Comparison of ENCODE assay signal across 7 cellular contexts in the genomic region with DNA sequence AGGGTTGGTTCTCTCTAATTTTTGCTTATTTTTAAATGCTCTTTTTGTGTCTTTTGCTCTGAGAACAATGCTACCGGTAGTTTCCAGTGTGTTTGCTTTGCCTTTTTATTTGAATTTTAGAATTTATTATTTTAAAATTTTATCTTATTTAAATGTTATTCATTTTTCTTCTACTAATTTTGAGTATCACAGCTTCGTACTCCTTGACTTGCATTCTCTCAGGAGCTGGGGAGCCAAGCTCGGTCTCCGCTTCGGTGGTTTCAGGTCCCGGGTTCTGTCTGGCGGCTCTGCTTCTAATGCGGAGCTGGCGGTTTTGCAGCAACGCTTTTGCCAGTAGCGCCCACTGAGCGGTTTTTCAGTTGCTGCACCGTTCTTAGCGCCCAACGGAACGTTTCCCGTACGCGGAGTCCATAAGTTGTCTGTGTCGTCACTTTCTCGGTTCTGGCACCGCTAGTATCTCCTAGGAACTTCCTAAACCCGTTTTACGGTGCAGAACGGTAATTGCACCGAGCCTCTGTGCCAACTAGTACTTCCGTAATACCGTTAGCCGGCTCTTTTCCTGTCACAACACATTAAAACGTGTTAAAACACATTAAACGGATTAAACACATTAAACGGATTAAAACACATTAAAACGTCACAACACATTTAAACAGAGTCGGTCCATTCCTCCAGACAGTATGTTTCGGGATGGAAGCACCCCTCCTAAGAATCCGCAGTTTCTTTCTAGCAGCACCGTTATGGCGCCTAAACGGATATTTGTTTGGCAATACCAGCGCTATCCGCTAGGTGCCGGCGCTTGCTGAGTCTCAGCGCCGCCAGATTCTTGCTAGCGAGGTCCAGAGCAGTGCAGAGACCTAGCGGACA.
A peak's percentile ranks its signal among the peaks of the same experiment; 100 is the strongest.
DNase-seq lines count a peak whose midpoint lies in the region; ATAC-seq lines count a peak whose summit lies in the region.

No MANE protein-coding gene starts in this region.

- ATAC-seq in GM18502 (IDR thresholded peaks at IDR 0.05; ENCODE audit: poor library complexity, unreplicated experiment) (peak; percentile 54), HG02884 (IDR thresholded peaks at IDR 0.05; ENCODE audit: unreplicated experiment) (peak; percentile 49)

- peak overlapping the region in 1 of 2 donors; percentile 44 for H3K4me3 ChIP-seq in muscle layer of colon (ENCODE audit: low read depth in 1 of 2, low read length in 2 of 2)

- H3K36me3 ChIP-seq in muscle layer of colon (ENCODE audit: insufficient read depth, low read length), result no peaks in the 10 kb centered on the region

- peak overlapping the region; percentile 19 for H3K27ac ChIP-seq in muscle layer of colon (ENCODE audit: low read depth, low read length)

- peaks cover 60 to 89% of the 10 kb centered on the region in 2 donors for H3K27me3 ChIP-seq in muscle layer of colon (ENCODE audit: control insufficient read depth in 1 of 2, insufficient read depth in 2 of 2, low read length in 2 of 2)

- peaks cover 13% of the 10 kb centered on the region for H3K4me1 ChIP-seq in muscle layer of colon (ENCODE audit: insufficient read depth, low read length)

- no peak overlapping the region for H3K9ac ChIP-seq in muscle layer of colon (ENCODE audit: low read length)

- DNase-seq in NCI-H774 (lab: John Stamatoyannopoulos, UW) (peak; percentile 74), epidermal melanocyte (ENCODE audit: insufficient read length, low spot score) (peak; percentile 26)
- DNase-seq in activated CD8-positive, alpha-beta memory T cell treated with anti-CD3 and anti-CD28 coated beads for 48 hours (ENCODE audit: low read depth in 2 of 3, low spot score in 2 of 3), result peak; percentile 63 to 75 (median 66)
- DNase-seq in stimulated activated CD8-positive, alpha-beta memory T cell treated with anti-CD3 and anti-CD28 coated beads, Interleukin-4, amount 100 ng/mL, for 48 hours, result peak; percentile 93

- peaks cover 5% of the 10 kb centered on the region for H3K9me3 ChIP-seq in muscle layer of colon (ENCODE audit: low read length)

Comparison
In these comparisons a context has a peak if more than half of its experiments do, and no peak if none do; other contexts are left out.
1. DNase-seq: peak in every context shown above with its lines; median percentile 93 in stimulated activated CD8-positive, alpha-beta memory T cell treated with anti-CD3 and anti-CD28 coated beads, Interleukin-4, amount 100 ng/mL, for 48 hours; 74 in NCI-H774; 66 in activated CD8-positive, alpha-beta memory T cell treated with anti-CD3 and anti-CD28 coated beads for 48 hours; 26 in epidermal melanocyte.